17 cellular contexts compared by ENCODE assay signal in the genomic region with DNA sequence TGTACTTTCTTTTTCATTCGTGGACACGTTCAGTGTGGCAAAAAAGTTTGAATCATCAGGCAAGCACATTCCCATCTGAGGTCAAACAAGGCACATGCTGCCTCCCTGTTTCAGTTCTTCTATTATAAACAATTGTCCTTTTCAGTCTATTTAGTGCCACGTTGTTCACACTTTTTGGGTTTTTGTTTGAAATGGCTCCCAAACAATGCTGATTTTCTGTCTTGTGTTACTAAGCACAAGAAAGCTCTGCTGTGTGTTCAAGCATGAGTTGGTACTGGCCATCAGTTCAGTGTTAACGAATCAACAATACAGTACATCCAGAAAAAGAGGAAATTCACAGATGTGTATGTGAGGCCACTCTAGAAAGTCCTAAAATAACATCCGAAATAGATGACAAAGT. TPM values are rescaled to one million over a fixed set of nuclear protein-coding genes. Genes with fewer than 3 reads are reported as not detected.
DNase-seq lines count a peak whose midpoint lies in the region; ATAC-seq, FAIRE-seq and TF ChIP-seq lines count a peak whose summit lies in the region.
"Had no signal": no experiment of that assay in that cellular context is flagged by ENCODE, and none has a peak within 500 bp of the region (broad histone marks: within the 10 kb centered on the region; RNA-seq: fewer than 3 reads in every experiment).

No MANE protein-coding gene starts in this region.

- H3K27ac ChIP-seq in CD4-positive, CD25-positive, alpha-beta regulatory T cell (ENCODE audit: insufficient read depth, low read length, poor library complexity, severe bottlenecking) = no peak overlapping the region
- peak overlapping the region; percentile 55 for H3K27ac ChIP-seq in layer of hippocampus (ENCODE audit: low read depth, low read length)
- H3K27ac ChIP-seq in colonic mucosa = no peak overlapping the region
- H3K27ac ChIP-seq: cardiac muscle cell, neutrophil had no signal

- POLR2A ChIA-PET in activated CD8-positive, alpha-beta T cell treated with anti-CD3 and anti-CD28 coated beads for 36 hours (lab: Charles Lee) = no interaction called here

- TF ChIP-seq CTCF in activated CD8-positive, alpha-beta T cell treated with anti-CD3 and anti-CD28 coated beads for 36 hours (IDR thresholded peaks at IDR 0.05) = no peak
- TF ChIP-seq CTCF in colonic mucosa (IDR thresholded peaks at IDR 0.05) = no peak

- CTCF ChIA-PET in activated CD8-positive, alpha-beta T cell treated with anti-CD3 and anti-CD28 coated beads for 36 hours (lab: Charles Lee) = interaction anchor here (1.9 to 2.7 kb wide), 2 partner anchors 22 to 23 kb away, joined by 4 to 9 read pairs; no protein-coding TSS in a partner anchor

- TF ChIP-seq POLR2A in H54 (IDR thresholded peaks at IDR 0.05; ENCODE audit: low read depth, low read length) = no peak

- H3K4me1 ChIP-seq in CD4-positive, CD25-positive, alpha-beta regulatory T cell (ENCODE audit: control insufficient read depth, insufficient read depth, low read length, poor library complexity, severe bottlenecking) = peaks cover 8% of the 10 kb centered on the region
- H3K4me1 ChIP-seq in colonic mucosa = no peaks in the 10 kb centered on the region

- H3K4me3 ChIP-seq in CD4-positive, CD25-positive, alpha-beta regulatory T cell (ENCODE audit: low read depth, low read length) = no peak overlapping the region
- H3K4me3 ChIP-seq in colonic mucosa = no peak overlapping the region
- H3K4me3 ChIP-seq: cardiac muscle cell had no signal

- H3K27me3 ChIP-seq in CD4-positive, CD25-positive, alpha-beta regulatory T cell (ENCODE audit: control insufficient read depth, insufficient read depth, low read length) = no peaks in the 10 kb centered on the region
- H3K27me3 ChIP-seq in layer of hippocampus (ENCODE audit: control insufficient read depth, insufficient read depth, low read length) = no peaks in the 10 kb centered on the region
- no peaks in the 10 kb centered on the region for H3K27me3 ChIP-seq in colonic mucosa
- H3K27me3 ChIP-seq: cardiac muscle cell, neutrophil had no signal

- no peaks in the 10 kb centered on the region for H3K9me3 ChIP-seq in CD4-positive, CD25-positive, alpha-beta regulatory T cell (ENCODE audit: control insufficient read depth in 2 of 2, low read length in 2 of 2)
- no peaks in the 10 kb centered on the region for H3K9me3 ChIP-seq in colonic mucosa
- H3K9me3 ChIP-seq: neutrophil, SK-N-SH had no signal

- H3K27ac Mint-ChIP-seq in CD4-positive, CD25-positive, alpha-beta regulatory T cell = peak overlapping the region in 2 of 3 donors; percentile 62 to 92
- H3K27ac Mint-ChIP-seq in activated CD8-positive, alpha-beta T cell treated with anti-CD3 and anti-CD28 coated beads for 36 hours = peak overlapping the region; percentile 49
- H3K27ac Mint-ChIP-seq: immature natural killer cell; stimulated activated memory B cell treated with anti-CD40 and anti-IgM and Interleukin-4, amounts not matched to agents 10 μg/mL and 1 μg/mL and 100 μg/mL, for 72 hours had no signal

- intact Hi-C loops in activated CD8-positive, alpha-beta T cell treated with anti-CD3 and anti-CD28 coated beads for 36 hours (cut with micrococcal nuclease) = no loop called here
- intact Hi-C loops in colonic mucosa (cut with DNase I) = no loop called here
- intact Hi-C loops in posterior cingulate gyrus (cut with DNase I) = no loop called here

- peaks cover 13 to 33% (median 25%) of the 10 kb centered on the region in 4 donors for H3K4me1 Mint-ChIP-seq in CD4-positive, CD25-positive, alpha-beta regulatory T cell
- H3K4me1 Mint-ChIP-seq in activated CD8-positive, alpha-beta T cell treated with anti-CD3 and anti-CD28 coated beads for 36 hours (ENCODE audit: low read depth) = peaks cover 34% of the 10 kb centered on the region
- H3K4me1 Mint-ChIP-seq: immature natural killer cell; stimulated activated memory B cell treated with anti-CD40 and anti-IgM and Interleukin-4, amounts not matched to agents 10 μg/mL and 1 μg/mL and 100 μg/mL, for 72 hours had no signal

- H3K9ac ChIP-seq in colonic mucosa (ENCODE audit: low read depth in 2 of 2, low read length in 2 of 2) = no peak overlapping the region
- H3K9ac ChIP-seq: SK-N-SH had no signal

- peak; percentile 65 for FAIRE-seq in H54 (lab: Jason Lieb, UNC)

- peak overlapping the region in 1 of 4 donors; percentile 60 for H3K4me3 Mint-ChIP-seq in CD4-positive, CD25-positive, alpha-beta regulatory T cell
- H3K4me3 Mint-ChIP-seq in activated CD8-positive, alpha-beta T cell treated with anti-CD3 and anti-CD28 coated beads for 36 hours = no peak overlapping the region
- H3K4me3 Mint-ChIP-seq: immature natural killer cell; stimulated activated memory B cell treated with anti-CD40 and anti-IgM and Interleukin-4, amounts not matched to agents 10 μg/mL and 1 μg/mL and 100 μg/mL, for 72 hours had no signal

- H3K36me3 ChIP-seq in CD4-positive, CD25-positive, alpha-beta regulatory T cell (ENCODE audit: control insufficient read depth, insufficient read depth, low read length) = no peaks in the 10 kb centered on the region
- no peaks in the 10 kb centered on the region for H3K36me3 ChIP-seq in colonic mucosa
- H3K36me3 ChIP-seq: neutrophil had no signal

- no peak for ATAC-seq in CD4-positive, CD25-positive, alpha-beta regulatory T cell (ENCODE audit: low read depth in 2 of 2)
- no peak for ATAC-seq in activated CD8-positive, alpha-beta T cell treated with anti-CD3 and anti-CD28 coated beads for 36 hours
- ATAC-seq in GM21367 (IDR thresholded peaks at IDR 0.05; ENCODE audit: unreplicated experiment) (no peak), GM18909 (IDR thresholded peaks at IDR 0.05; ENCODE audit: poor library complexity, unreplicated experiment) (no peak)
- ATAC-seq: stimulated activated memory B cell treated with anti-CD40 and anti-IgM and Interleukin-4, amounts not matched to agents 10 μg/mL and 1 μg/mL and 100 μg/mL, for 72 hours had no signal

- H3K27me3 Mint-ChIP-seq in CD4-positive, CD25-positive, alpha-beta regulatory T cell = no peaks in the 10 kb centered on the region
- no peaks in the 10 kb centered on the region for H3K27me3 Mint-ChIP-seq in activated CD8-positive, alpha-beta T cell treated with anti-CD3 and anti-CD28 coated beads for 36 hours
- H3K27me3 Mint-ChIP-seq: stimulated activated memory B cell treated with anti-CD40 and anti-IgM and Interleukin-4, amounts not matched to agents 10 μg/mL and 1 μg/mL and 100 μg/mL, for 72 hours had no signal

- DNase-seq in CD4-positive, CD25-positive, alpha-beta regulatory T cell = no peak
- DNase-seq in H54 (ENCODE audit: insufficient read length, low spot score) (no peak), colonic mucosa (no peak), posterior cingulate gyrus (no peak)
- DNase-seq in activated CD8-positive, alpha-beta T cell treated with anti-CD3 and anti-CD28 coated beads for 36 hours = no peak
- DNase-seq: activated naive CD4-positive, alpha-beta T cell treated with Interleukin-2 at 50 U/mL for 16 hours; immature natural killer cell; mesendoderm; NCI-H1417; NCI-H345; SK-N-SH had no signal

- H3K9me3 Mint-ChIP-seq in CD4-positive, CD25-positive, alpha-beta regulatory T cell = no peaks in the 10 kb centered on the region
- H3K9me3 Mint-ChIP-seq in activated CD8-positive, alpha-beta T cell treated with anti-CD3 and anti-CD28 coated beads for 36 hours = peaks cover 4% of the 10 kb centered on the region
- H3K9me3 Mint-ChIP-seq: immature natural killer cell; stimulated activated memory B cell treated with anti-CD40 and anti-IgM and Interleukin-4, amounts not matched to agents 10 μg/mL and 1 μg/mL and 100 μg/mL, for 72 hours had no signal

- peaks cover 32% of the 10 kb centered on the region for H3K36me3 Mint-ChIP-seq in CD4-positive, CD25-positive, alpha-beta regulatory T cell
- peaks cover 24% of the 10 kb centered on the region for H3K36me3 Mint-ChIP-seq in activated CD8-positive, alpha-beta T cell treated with anti-CD3 and anti-CD28 coated beads for 36 hours (ENCODE audit: low read depth)

RNA-seq across cellular contexts. Expression of gene UBXN4, which starts 53.7 kb away (rescaled TPM):
- 177 TPM for total RNA-seq in CD4-positive, CD25-positive, alpha-beta regulatory T cell
- 100 to 1,000 TPM; 101 to 163 (median 119) TPM for polyA plus RNA-seq in CD4-positive, CD25-positive, alpha-beta regulatory T cell
- 100 to 1,000 TPM in 1 of 2 experiments, 10 to 100 TPM in 1; 90.5 to 105 TPM for total RNA-seq in activated CD8-positive, alpha-beta T cell treated with anti-CD3 and anti-CD28 coated beads for 36 hours
- 100 to 1,000 TPM; 106 to 117 TPM for total RNA-seq in colonic mucosa
